Comparison of ENCODE assay signal across 16 cellular contexts in genomic region chr4:113349400-113349799, GRCh38.
DNase-seq lines count a peak whose midpoint lies in the region; ATAC-seq, FAIRE-seq and TF ChIP-seq lines count a peak whose summit lies in the region.
"Had no signal": no experiment of that assay in that cellular context is flagged by ENCODE, and none has a peak within 500 bp of the region (broad histone marks: within the 10 kb centered on the region; RNA-seq: fewer than 3 reads in every experiment).

No MANE protein-coding gene starts in this region.

- peaks cover 2% of the 10 kb centered on the region for H3K36me3 Mint-ChIP-seq in T-helper 2 cell treated with Interferon-gamma antibody and Interleukin-4, amounts not matched to agents 5 μg/mL and 100 μg/mL, for 36 hours (ENCODE audit: low read depth)
- no peaks in the 10 kb centered on the region for H3K36me3 Mint-ChIP-seq in CD4-positive, alpha-beta memory T cell

- POLR2A ChIA-PET in CD4-positive, alpha-beta memory T cell (lab: Charles Lee; ENCODE audit: partially characterized antibody), result no interaction called here

- in situ Hi-C loops in GM13976 (cut with MboI; ENCODE audit: low sequenced_read_pairs, unreplicated experiment), result no loop called here

- no peak overlapping the region for H3K27ac ChIP-seq in CD4-positive, alpha-beta memory T cell (ENCODE audit: low read depth, low read length)

- peak overlapping the region; percentile 25 for H3K4me3 Mint-ChIP-seq in T-helper 2 cell treated with Interferon-gamma antibody and Interleukin-4, amounts not matched to agents 5 μg/mL and 100 μg/mL, for 36 hours
- H3K4me3 Mint-ChIP-seq in CD4-positive, alpha-beta memory T cell, result no peak overlapping the region
- H3K4me3 Mint-ChIP-seq: nephron progenitor cell; T-helper 1 cell treated with Interleukin-12 subunit alpha and Interleukin-12 subunit beta and Interleukin-4 antibody, amounts not matched to agents 30 μg/mL and 1 μg/mL, for 36 hours had no signal

- DNase-seq in GM12891 (ENCODE audit: insufficient read length, low spot score) (no peak), H4 (ENCODE audit: low spot score) (no peak), GM13976 (ENCODE audit: low spot score) (no peak)
- no peak for DNase-seq in T-helper 2 cell treated with Interferon-gamma antibody and Interleukin-4, amounts not matched to agents 5 μg/mL and 100 μg/mL, for 36 hours (ENCODE audit: low spot score)
- no peak for DNase-seq in CD4-positive, alpha-beta memory T cell
- DNase-seq in activated CD8-positive, alpha-beta memory T cell treated with anti-CD3 and anti-CD28 coated beads, Interleukin-2, amount 50 U/mL, for 48 hours, result no peak
- DNase-seq: activated CD4-positive, alpha-beta T cell treated with anti-CD3 and anti-CD28 coated beads, Interleukin-2, amount 50 U/mL, for 4 hours; left ventricle myocardium superior; NCI-H345; nephron progenitor cell; PC-3 had no signal

- CTCF ChIA-PET in CD4-positive, alpha-beta memory T cell (lab: Charles Lee; ENCODE audit: partially characterized antibody), result no interaction called here

- no peaks in the 10 kb centered on the region for H3K4me1 ChIP-seq in CD4-positive, alpha-beta memory T cell (ENCODE audit: insufficient read depth, low read length)
- H3K4me1 ChIP-seq: HAP-1 had no signal

- no peak for TF ChIP-seq CTCF in GM13976 (IDR thresholded peaks at IDR 0.05; ENCODE audit: borderline replicate concordance, control extremely low read depth, extremely low read depth, insufficient read depth, missing control alignments)

- peak; percentile 73 for ATAC-seq in GM19395 (IDR thresholded peaks at IDR 0.05; ENCODE audit: unreplicated experiment)
- peak; percentile 76 for ATAC-seq in HG03060 (IDR thresholded peaks at IDR 0.05; ENCODE audit: low read depth, unreplicated experiment)
- ATAC-seq: left ventricle myocardium superior, PC-3, sciatic nerve had no signal

- H3K27me3 Mint-ChIP-seq in T-helper 2 cell treated with Interferon-gamma antibody and Interleukin-4, amounts not matched to agents 5 μg/mL and 100 μg/mL, for 36 hours (ENCODE audit: low read depth), result peaks cover 56% of the 10 kb centered on the region
- peaks cover 5% of the 10 kb centered on the region in 2 donors for H3K27me3 Mint-ChIP-seq in CD4-positive, alpha-beta memory T cell

- no peak overlapping the region for H3K4me3 ChIP-seq in CD4-positive, alpha-beta memory T cell (ENCODE audit: low read length in 2 of 2)
- H3K4me3 ChIP-seq: HAP-1 had no signal

- no peak overlapping the region for H3K27ac Mint-ChIP-seq in T-helper 2 cell treated with Interferon-gamma antibody and Interleukin-4, amounts not matched to agents 5 μg/mL and 100 μg/mL, for 36 hours
- H3K27ac Mint-ChIP-seq in CD4-positive, alpha-beta memory T cell, result no peak overlapping the region
- H3K27ac Mint-ChIP-seq: nephron progenitor cell; T-helper 1 cell treated with Interleukin-12 subunit alpha and Interleukin-12 subunit beta and Interleukin-4 antibody, amounts not matched to agents 30 μg/mL and 1 μg/mL, for 36 hours had no signal

- H3K27me3 ChIP-seq in CD4-positive, alpha-beta memory T cell (ENCODE audit: insufficient read depth, low read length), result no peaks in the 10 kb centered on the region

- no peak for TF ChIP-seq POLR2A in GM12891 (IDR thresholded peaks at IDR 0.05; ENCODE audit: low read depth, low read length)

- peaks cover 4% of the 10 kb centered on the region for H3K9me3 Mint-ChIP-seq in T-helper 2 cell treated with Interferon-gamma antibody and Interleukin-4, amounts not matched to agents 5 μg/mL and 100 μg/mL, for 36 hours
- H3K9me3 Mint-ChIP-seq in CD4-positive, alpha-beta memory T cell, result peaks cover 0 to 2% (median 0%) of the 10 kb centered on the region in 8 donors
- H3K9me3 Mint-ChIP-seq: T-helper 1 cell treated with Interleukin-12 subunit alpha and Interleukin-12 subunit beta and Interleukin-4 antibody, amounts not matched to agents 30 μg/mL and 1 μg/mL, for 36 hours had no signal

- peaks cover 27% of the 10 kb centered on the region for H3K4me1 Mint-ChIP-seq in T-helper 2 cell treated with Interferon-gamma antibody and Interleukin-4, amounts not matched to agents 5 μg/mL and 100 μg/mL, for 36 hours (ENCODE audit: low read depth)
- peaks cover 2 to 12% (median 8%) of the 10 kb centered on the region in 4 donors for H3K4me1 Mint-ChIP-seq in CD4-positive, alpha-beta memory T cell
- H3K4me1 Mint-ChIP-seq: nephron progenitor cell had no signal

- peak; percentile 87 for FAIRE-seq in GM12891 (lab: Jason Lieb, UNC)

- H3K36me3 ChIP-seq in CD4-positive, alpha-beta memory T cell (ENCODE audit: insufficient read depth, low read length), result no peaks in the 10 kb centered on the region
- H3K36me3 ChIP-seq: HAP-1 had no signal

- intact Hi-C loops in CD4-positive, alpha-beta memory T cell (cut with micrococcal nuclease), result no loop called here

- H3K9me3 ChIP-seq in CD4-positive, alpha-beta memory T cell (ENCODE audit: control insufficient read depth in 1 of 2, low read length in 2 of 2), result no peaks in the 10 kb centered on the region
- H3K9me3 ChIP-seq: HAP-1 had no signal

TF ChIP-seq in GM12891, 5 proteins besides CTCF, POLR2A, EP300 and RAD21:
- TF ChIP-seq SPI1 (IDR thresholded peaks at IDR 0.05; ENCODE audit: low read depth, low read length) (no peak), PAX5 (IDR thresholded peaks at IDR 0.05; ENCODE audit: insufficient read depth, low read length, severe bottlenecking) (no peak), POU2F2 (IDR thresholded peaks at IDR 0.05; ENCODE audit: low read depth, low read length) (no peak), TAF1 (IDR thresholded peaks at IDR 0.05; ENCODE audit: low read depth, low read length) (no peak), POLR2AphosphoS5 (IDR thresholded peaks at IDR 0.05; ENCODE audit: low read depth, low read length) (no peak)
